In the genomic region with DNA sequence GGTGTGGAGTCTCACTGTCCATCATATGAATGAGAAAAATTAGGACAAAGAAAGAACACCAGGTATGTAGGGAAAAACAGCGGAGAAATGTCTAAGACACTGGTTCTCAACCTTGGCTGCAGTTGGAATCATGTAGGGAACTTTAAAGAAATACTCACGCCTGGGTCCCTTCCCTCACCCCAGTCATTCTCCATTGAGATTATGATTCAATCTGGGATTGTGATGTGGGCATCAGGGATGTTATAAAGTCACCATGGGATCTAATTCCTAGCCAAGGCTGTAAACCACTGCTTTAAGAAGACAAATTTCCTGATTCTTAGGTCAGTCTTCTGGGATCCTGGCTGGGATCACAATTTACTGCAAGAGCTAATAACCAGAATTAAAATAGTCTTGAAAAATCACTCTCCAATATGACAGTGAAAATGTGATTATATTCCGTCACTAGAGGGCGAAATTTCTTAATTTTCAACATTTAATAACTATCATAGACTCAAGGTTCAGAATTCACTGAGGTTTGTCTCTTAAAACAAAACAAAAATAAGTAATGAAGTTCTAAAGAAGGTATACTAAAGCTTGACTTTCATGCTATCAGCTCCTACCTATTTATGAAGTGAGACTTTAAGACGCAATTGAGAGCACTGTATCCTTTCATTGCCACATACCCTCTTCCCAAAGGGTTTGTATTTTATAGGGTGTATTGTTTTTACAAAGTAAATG, we compare ENCODE assay signal across 8 cellular contexts.
DNase-seq lines count a peak whose midpoint lies in the region; ATAC-seq and TF ChIP-seq lines count a peak whose summit lies in the region.
"Had no signal": no experiment of that assay in that cellular context is flagged by ENCODE, and none has a peak within 500 bp of the region (broad histone marks: within the 10 kb centered on the region; RNA-seq: fewer than 3 reads in every experiment).

No MANE protein-coding gene starts in this region.

- no peak for ATAC-seq in HG02870 (IDR thresholded peaks at IDR 0.05; ENCODE audit: unreplicated experiment)

- H3K4me1 ChIP-seq in adrenal gland (replicated peaks in 1 of 2), result no peaks in the 10 kb centered on the region

- no peaks in the 10 kb centered on the region for H3K9me3 ChIP-seq in adrenal gland (replicated peaks in 1 of 3)

- no peak for TF ChIP-seq POLR2A in adrenal gland (IDR thresholded peaks at IDR 0.05)

- WGBS in adrenal gland, 4 donors, result 28 to 44% (median 38%) methylated on average over 5 of the region's 5 CpGs

- H3K27me3 ChIP-seq in adrenal gland, result no peaks in the 10 kb centered on the region

- TF ChIP-seq CTCF in GM10248 (IDR thresholded peaks at IDR 0.05; ENCODE audit: control extremely low read depth, extremely low read depth, low read depth, missing control alignments), result peak; percentile 53
- peak; percentile 46 for TF ChIP-seq CTCF in LNCaP clone FGC (IDR thresholded peaks at IDR 0.05; ENCODE audit: control insufficient read depth, extremely low read depth, insufficient read depth)
- peak; percentile 19 to 61 (median 48) for TF ChIP-seq CTCF in adrenal gland (IDR thresholded peaks at IDR 0.05)

- intact Hi-C loops in adrenal gland (cut with DNase I), result loop anchor here (5.0 to 10.0 kb wide), 2 partner anchors 82 to 90 kb away; no protein-coding TSS in a partner anchor

- no peaks in the 10 kb centered on the region for H3K36me3 ChIP-seq in adrenal gland (replicated peaks in 1 of 2)

- no peak overlapping the region for H3K4me3 ChIP-seq in LNCaP clone FGC (ENCODE audit: low read depth, low read length)
- H3K4me3 ChIP-seq in adrenal gland, result no peak overlapping the region

- CTCF ChIA-PET in GM10248 (lab: Yijun Ruan, JAX), result interaction anchor here (0.6 to 3.9 kb wide), 36 partner anchors 10 to 699 kb away, joined by 3 to 38 read pairs (median 4); partner anchors contain the start of gene KDM4C

- H3K27ac ChIP-seq in adrenal gland, result no peak overlapping the region

- POLR2A ChIA-PET in GM10248 (lab: Yijun Ruan, JAX), result no interaction called here

- no peak for DNase-seq in GM10248 (ENCODE audit: extremely low spot score)
- DNase-seq in LNCaP clone FGC (ENCODE audit: low read depth), result no peak
- DNase-seq in adrenal gland, result no peak
- DNase-seq in left kidney (ENCODE audit: low read depth, low spot score), result peak; percentile 41
- no peak for DNase-seq in NCI-H187 treated with DMSO at 0.1 percent for 48 hours (lab: John Stamatoyannopoulos, UW)
- DNase-seq in H4 (ENCODE audit: low spot score), result no peak
- DNase-seq: T-cell had no signal
